In genomic region chr13:23375007-23375971, GRCh38 we compare ENCODE assay signal across 1 cellular context.
TF ChIP-seq lines count a peak whose summit lies in the region.

No MANE protein-coding gene starts in this region.

TF ChIP-seq in HepG2, 621 proteins besides CTCF, POLR2A, EP300 and RAD21 (continued from another document and continues in another):
- no peak for TF ChIP-seq ZBTB40 (IDR thresholded peaks at IDR 0.05)
- TF ChIP-seq ZBTB40 (CRISPR knock-in tag; IDR thresholded peaks at IDR 0.05) = peak; percentile 55; the same call in 1 of the 2 replicates
- TF ChIP-seq BRF2 (CRISPR knock-in tag; IDR thresholded peaks at IDR 0.05) = no peak
- TF ChIP-seq GABPB1 (CRISPR knock-in tag; IDR thresholded peaks at IDR 0.05) = peak; percentile 39; the same call in 1 of the 2 replicates
- TF ChIP-seq ZNF574 (CRISPR knock-in tag; IDR thresholded peaks at IDR 0.05) = peak; percentile 55
- TF ChIP-seq ZNF329 (CRISPR knock-in tag; IDR thresholded peaks at IDR 0.05; ENCODE audit: low read depth) = no peak
- no peak for TF ChIP-seq DZIP1 (CRISPR knock-in tag; IDR thresholded peaks at IDR 0.05)
- no peak for TF ChIP-seq GRHL1 (CRISPR knock-in tag; conservative IDR thresholded peaks at IDR 0.05)
- TF ChIP-seq TBX2 (CRISPR knock-in tag; IDR thresholded peaks at IDR 0.05; ENCODE audit: borderline replicate concordance) = 0 out of 2 replicates have a peak, but pooled peaks have one; percentile 25
- TF ChIP-seq HES4 (CRISPR knock-in tag; IDR thresholded peaks at IDR 0.05; ENCODE audit: borderline replicate concordance) = no peak
- TF ChIP-seq GPBP1L1 (CRISPR knock-in tag; IDR thresholded peaks at IDR 0.05) = no peak
- TF ChIP-seq ZFP36L1 (CRISPR knock-in tag; IDR thresholded peaks at IDR 0.05) = no peak
- TF ChIP-seq, protein P1, sequence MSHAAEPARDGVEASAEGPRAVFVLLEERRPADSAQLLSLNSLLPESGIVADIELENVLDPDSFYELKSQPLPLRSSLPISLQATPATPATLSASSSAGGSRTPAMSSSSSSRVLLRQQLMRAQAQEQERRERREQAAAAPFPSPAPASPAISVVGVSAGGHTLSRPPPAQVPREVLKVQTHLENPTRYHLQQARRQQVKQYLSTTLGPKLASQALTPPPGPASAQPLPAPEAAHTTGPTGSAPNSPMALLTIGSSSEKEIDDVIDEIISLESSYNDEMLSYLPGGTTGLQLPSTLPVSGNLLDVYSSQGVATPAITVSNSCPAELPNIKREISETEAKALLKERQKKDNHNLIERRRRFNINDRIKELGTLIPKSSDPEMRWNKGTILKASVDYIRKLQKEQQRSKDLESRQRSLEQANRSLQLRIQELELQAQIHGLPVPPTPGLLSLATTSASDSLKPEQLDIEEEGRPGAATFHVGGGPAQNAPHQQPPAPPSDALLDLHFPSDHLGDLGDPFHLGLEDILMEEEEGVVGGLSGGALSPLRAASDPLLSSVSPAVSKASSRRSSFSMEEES (CRISPR knock-in tag; IDR thresholded peaks at IDR 0.05) = no peak
- TF ChIP-seq, protein P2, sequence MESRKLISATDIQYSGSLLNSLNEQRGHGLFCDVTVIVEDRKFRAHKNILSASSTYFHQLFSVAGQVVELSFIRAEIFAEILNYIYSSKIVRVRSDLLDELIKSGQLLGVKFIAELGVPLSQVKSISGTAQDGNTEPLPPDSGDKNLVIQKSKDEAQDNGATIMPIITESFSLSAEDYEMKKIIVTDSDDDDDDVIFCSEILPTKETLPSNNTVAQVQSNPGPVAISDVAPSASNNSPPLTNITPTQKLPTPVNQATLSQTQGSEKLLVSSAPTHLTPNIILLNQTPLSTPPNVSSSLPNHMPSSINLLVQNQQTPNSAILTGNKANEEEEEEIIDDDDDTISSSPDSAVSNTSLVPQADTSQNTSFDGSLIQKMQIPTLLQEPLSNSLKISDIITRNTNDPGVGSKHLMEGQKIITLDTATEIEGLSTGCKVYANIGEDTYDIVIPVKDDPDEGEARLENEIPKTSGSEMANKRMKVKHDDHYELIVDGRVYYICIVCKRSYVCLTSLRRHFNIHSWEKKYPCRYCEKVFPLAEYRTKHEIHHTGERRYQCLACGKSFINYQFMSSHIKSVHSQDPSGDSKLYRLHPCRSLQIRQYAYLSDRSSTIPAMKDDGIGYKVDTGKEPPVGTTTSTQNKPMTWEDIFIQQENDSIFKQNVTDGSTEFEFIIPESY (CRISPR knock-in tag; IDR thresholded peaks at IDR 0.05) = no peak
- no peak for TF ChIP-seq TEAD3 (CRISPR knock-in tag; optimal IDR thresholded peaks at IDR 0.05; ENCODE audit: borderline replicate concordance)
- TF ChIP-seq SMAD9 (CRISPR knock-in tag; IDR thresholded peaks at IDR 0.05) = no peak
- no peak for TF ChIP-seq SMYD3 (CRISPR knock-in tag; IDR thresholded peaks at IDR 0.05)
- no peak for TF ChIP-seq SALL2 (CRISPR knock-in tag; IDR thresholded peaks at IDR 0.05)
- TF ChIP-seq, protein P3, sequence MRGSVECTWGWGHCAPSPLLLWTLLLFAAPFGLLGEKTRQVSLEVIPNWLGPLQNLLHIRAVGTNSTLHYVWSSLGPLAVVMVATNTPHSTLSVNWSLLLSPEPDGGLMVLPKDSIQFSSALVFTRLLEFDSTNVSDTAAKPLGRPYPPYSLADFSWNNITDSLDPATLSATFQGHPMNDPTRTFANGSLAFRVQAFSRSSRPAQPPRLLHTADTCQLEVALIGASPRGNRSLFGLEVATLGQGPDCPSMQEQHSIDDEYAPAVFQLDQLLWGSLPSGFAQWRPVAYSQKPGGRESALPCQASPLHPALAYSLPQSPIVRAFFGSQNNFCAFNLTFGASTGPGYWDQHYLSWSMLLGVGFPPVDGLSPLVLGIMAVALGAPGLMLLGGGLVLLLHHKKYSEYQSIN (CRISPR knock-in tag; IDR thresholded peaks at IDR 0.05; ENCODE audit: borderline replicate concordance) = no peak
